In the genomic region with DNA sequence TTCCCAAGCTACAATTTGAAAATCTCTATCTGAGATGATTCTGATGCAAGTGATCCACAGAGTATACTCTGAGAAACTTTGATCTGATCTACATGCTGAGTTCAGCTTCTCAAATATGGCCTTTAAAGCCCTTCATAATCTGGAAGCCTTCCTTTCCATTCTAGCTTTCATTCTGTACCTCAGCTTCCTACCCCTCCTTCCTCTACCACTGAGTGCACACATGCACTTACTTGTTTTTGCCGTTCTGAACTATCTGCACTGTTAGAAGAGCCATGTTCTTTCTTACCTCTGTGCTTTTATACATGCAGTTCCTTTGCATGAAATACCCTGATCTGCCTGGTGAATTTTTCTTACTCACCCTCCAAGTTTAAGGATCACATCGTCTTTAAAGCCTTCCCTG, we compare ENCODE assay signal across 1 cellular context.
TF ChIP-seq lines count a peak whose summit lies in the region.

No MANE protein-coding gene starts in this region.

TF ChIP-seq in SK-N-SH, 30 proteins besides CTCF, POLR2A, EP300 and RAD21 (continued from another document):
- TF ChIP-seq REST (IDR thresholded peaks at IDR 0.05; ENCODE audit: low read depth, low read length) = no peak
- no peak for TF ChIP-seq RCOR1 (IDR thresholded peaks at IDR 0.05; ENCODE audit: low read length)
- no peak for TF ChIP-seq FOXJ3 (CRISPR knock-in tag; IDR thresholded peaks at IDR 0.05)
- TF ChIP-seq RFX5 (IDR thresholded peaks at IDR 0.05; ENCODE audit: low read length) = no peak
- no peak for TF ChIP-seq NRF1 (IDR thresholded peaks at IDR 0.05; ENCODE audit: low read depth, low read length)
- no peak for TF ChIP-seq RXRA (IDR thresholded peaks at IDR 0.05; ENCODE audit: borderline replicate concordance, low read depth)
- TF ChIP-seq, protein P1, sequence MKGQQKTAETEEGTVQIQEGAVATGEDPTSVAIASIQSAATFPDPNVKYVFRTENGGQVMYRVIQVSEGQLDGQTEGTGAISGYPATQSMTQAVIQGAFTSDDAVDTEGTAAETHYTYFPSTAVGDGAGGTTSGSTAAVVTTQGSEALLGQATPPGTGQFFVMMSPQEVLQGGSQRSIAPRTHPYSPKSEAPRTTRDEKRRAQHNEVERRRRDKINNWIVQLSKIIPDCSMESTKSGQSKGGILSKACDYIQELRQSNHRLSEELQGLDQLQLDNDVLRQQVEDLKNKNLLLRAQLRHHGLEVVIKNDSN (IDR thresholded peaks at IDR 0.05; ENCODE audit: borderline replicate concordance, low read depth) = no peak
